26 cellular contexts compared by ENCODE assay signal in the genomic region with DNA sequence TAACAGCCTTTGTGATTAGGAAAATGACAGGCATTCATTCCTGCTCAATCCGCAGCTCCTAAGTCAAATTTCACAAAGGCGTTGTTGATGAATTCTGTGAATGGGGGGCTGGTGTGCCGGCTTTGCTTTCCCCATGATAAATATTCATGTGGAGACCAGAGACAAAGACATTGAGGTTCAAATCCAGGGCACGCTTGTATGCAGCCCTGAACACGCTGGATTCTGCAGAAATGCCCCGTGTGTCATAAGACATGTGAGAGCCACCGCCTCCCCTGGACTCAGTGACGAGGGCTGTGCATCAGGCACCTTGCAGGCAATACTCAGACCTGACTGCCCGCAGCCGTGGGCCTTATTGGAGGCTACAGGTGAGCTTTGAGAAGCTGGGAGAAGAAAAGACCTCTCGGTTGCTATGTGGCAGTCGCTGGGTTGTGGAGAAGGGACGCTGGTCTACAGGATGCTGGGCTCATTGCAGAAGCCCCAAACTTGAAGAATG.
A peak's percentile ranks its signal among the peaks of the same experiment; 100 is the strongest.
DNase-seq lines count a peak whose midpoint lies in the region; TF ChIP-seq lines count a peak whose summit lies in the region.
"Had no signal": no experiment of that assay in that cellular context is flagged by ENCODE, and none has a peak within 500 bp of the region (broad histone marks: within the 10 kb centered on the region; RNA-seq: fewer than 3 reads in every experiment).

No MANE protein-coding gene starts in this region.

- in situ Hi-C loops in HAP-1 (cut with MboI; ENCODE audit: low sequenced_read_pairs) = no loop called here

- TF ChIP-seq POLR2A in esophagus muscularis mucosa (IDR thresholded peaks at IDR 0.05; ENCODE audit: low read depth) (no peak), sigmoid colon (IDR thresholded peaks at IDR 0.05) (no peak)

- no peaks in the 10 kb centered on the region for H3K36me3 Mint-ChIP-seq in neural crest cell (ENCODE audit: low read depth)
- no peaks in the 10 kb centered on the region for H3K36me3 Mint-ChIP-seq in activated T-helper 2 cell treated with anti-CD3 and anti-CD28 coated beads, Interferon-gamma antibody, Interleukin-2, Interleukin-4, amounts not matched to agents 10 μg/mL and 5 μg/mL and 100 μg/mL, durations not matched to agents 14 hours and 24 hours and 36 hours (ENCODE audit: low read depth)
- H3K36me3 Mint-ChIP-seq: activated CD4-positive, alpha-beta memory T cell treated with anti-CD3 and anti-CD28 coated beads for 36 hours; CD14-positive monocyte; immature natural killer cell; natural killer cell treated with Interleukin-12 subunit alpha and Interleukin-12 subunit beta and Interleukin-15 and Interleukin-18, amount 100 ng/mL, for 72 hours had no signal

- TF ChIP-seq EP300 in esophagus muscularis mucosa (IDR thresholded peaks at IDR 0.05) (no peak), sigmoid colon (IDR thresholded peaks at IDR 0.05) (no peak)

- TF ChIP-seq CTCF in esophagus muscularis mucosa (IDR thresholded peaks at IDR 0.05) = no peak
- TF ChIP-seq CTCF in neural crest cell (conservative IDR thresholded peaks at IDR 0.05) = no peak
- TF ChIP-seq CTCF in sigmoid colon (IDR thresholded peaks at IDR 0.05) = no peak

- H3K27me3 ChIP-seq in esophagus muscularis mucosa = peaks cover 0 to 47% (median 0%) of the 10 kb centered on the region in 4 donors
- H3K27me3 ChIP-seq in sigmoid colon = peaks cover 0 to 27% (median 11%) of the 10 kb centered on the region in 3 donors
- no peaks in the 10 kb centered on the region for H3K27me3 ChIP-seq in HAP-1 (ENCODE audit: low read depth)

- peak overlapping the region; percentile 35 for H3K4me3 Mint-ChIP-seq in neural crest cell
- H3K4me3 Mint-ChIP-seq in activated T-helper 2 cell treated with anti-CD3 and anti-CD28 coated beads, Interferon-gamma antibody, Interleukin-2, Interleukin-4, amounts not matched to agents 10 μg/mL and 5 μg/mL and 100 μg/mL, durations not matched to agents 14 hours and 24 hours and 36 hours (ENCODE audit: low read depth) = no peak overlapping the region
- H3K4me3 Mint-ChIP-seq: activated CD4-positive, alpha-beta memory T cell treated with anti-CD3 and anti-CD28 coated beads for 36 hours; activated T-cell treated with anti-CD3 and anti-CD28 coated beads, Interleukin-2, amount 50 U/mL, for 24 hours; CD14-positive monocyte; immature natural killer cell; natural killer cell treated with Interleukin-12 subunit alpha and Interleukin-12 subunit beta and Interleukin-15 and Interleukin-18, amount 100 ng/mL, for 72 hours had no signal

- H3K27me3 Mint-ChIP-seq in neural crest cell (ENCODE audit: low read depth) = peaks cover 2% of the 10 kb centered on the region
- no peaks in the 10 kb centered on the region for H3K27me3 Mint-ChIP-seq in activated T-helper 2 cell treated with anti-CD3 and anti-CD28 coated beads, Interferon-gamma antibody, Interleukin-2, Interleukin-4, amounts not matched to agents 10 μg/mL and 5 μg/mL and 100 μg/mL, durations not matched to agents 14 hours and 24 hours and 36 hours (ENCODE audit: low read depth)

- H3K4me3 ChIP-seq in esophagus muscularis mucosa (no peak overlapping the region), sigmoid colon (no peak overlapping the region), HAP-1 (no peak overlapping the region)
- H3K4me3 ChIP-seq: adrenal gland, heart right ventricle, psoas muscle, thoracic aorta had no signal

- H3K4me1 Mint-ChIP-seq in neural crest cell = peaks cover 47% of the 10 kb centered on the region
- H3K4me1 Mint-ChIP-seq in activated T-helper 2 cell treated with anti-CD3 and anti-CD28 coated beads, Interferon-gamma antibody, Interleukin-2, Interleukin-4, amounts not matched to agents 10 μg/mL and 5 μg/mL and 100 μg/mL, durations not matched to agents 14 hours and 24 hours and 36 hours (ENCODE audit: low read depth) = no peaks in the 10 kb centered on the region
- H3K4me1 Mint-ChIP-seq: CD14-positive monocyte, immature natural killer cell had no signal

- H3K9me3 ChIP-seq in esophagus muscularis mucosa (no peaks in the 10 kb centered on the region), sigmoid colon (no peaks in the 10 kb centered on the region), HAP-1 (no peaks in the 10 kb centered on the region)
- H3K9me3 ChIP-seq: adrenal gland, heart right ventricle, psoas muscle, thoracic aorta had no signal

- intact Hi-C loops in esophagus muscularis mucosa (cut with DNase I) (no loop called here), sigmoid colon (cut with DNase I) (no loop called here)
- intact Hi-C loops in activated T-helper 2 cell treated with anti-CD3 and anti-CD28 coated beads, Interferon-gamma antibody, Interleukin-2, Interleukin-4, amounts not matched to agents 10 μg/mL and 5 μg/mL and 100 μg/mL, durations not matched to agents 14 hours and 24 hours and 36 hours (cut with micrococcal nuclease) = no loop called here

- WGBS in esophagus muscularis mucosa = 76% methylated on average over 13 of the region's 13 CpGs
- WGBS in sigmoid colon, 2 donors = 82 to 90% methylated on average over 13 of the region's 13 CpGs

- DNase-seq in amygdala (lab: John Stamatoyannopoulos, UW) (peak in 49 of 56 donors; percentile 21 to 90 (median 65)), esophagus muscularis mucosa (ENCODE audit: extremely low spot score) (peak; percentile 81), neural crest cell (ENCODE audit: low read depth, low spot score) (no peak), sigmoid colon (peak; percentile 63), cerebellar cortex (ENCODE audit: low spot score) (no peak), HAP-1 (ENCODE audit: low spot score in 2 of 2) (no peak), NCI-H345 (lab: John Stamatoyannopoulos, UW) (no peak)
- DNase-seq in activated T-helper 2 cell treated with anti-CD3 and anti-CD28 coated beads, Interferon-gamma antibody, Interleukin-2, Interleukin-4, amounts not matched to agents 10 μg/mL and 5 μg/mL and 100 μg/mL, durations not matched to agents 14 hours and 24 hours and 36 hours (ENCODE audit: low spot score) = no peak
- DNase-seq: activated CD4-positive, alpha-beta memory T cell treated with anti-CD3 and anti-CD28 coated beads for 36 hours; activated CD4-positive, CD25-positive, alpha-beta regulatory T cell; activated naive CD4-positive, alpha-beta T cell treated with Interleukin-2 at 50 U/mL for 16 hours; dermis blood vessel endothelial cell; heart right ventricle; immature natural killer cell; left ventricle myocardium superior; NK-92 treated with Interleukin-12 subunit alpha and Interleukin-12 subunit beta, amount 100 ng/mL, for 24 hours; psoas muscle; small intestine; stimulated activated CD4-positive, alpha-beta T cell treated with anti-CD3 and anti-CD28 coated beads, Interleukin-2, amount 100 ng/mL, for 24 hours; T1000 had no signal

- H3K27ac Mint-ChIP-seq in neural crest cell (ENCODE audit: unreplicated experiment) = no peak overlapping the region
- no peak overlapping the region for H3K27ac Mint-ChIP-seq in activated T-helper 2 cell treated with anti-CD3 and anti-CD28 coated beads, Interferon-gamma antibody, Interleukin-2, Interleukin-4, amounts not matched to agents 10 μg/mL and 5 μg/mL and 100 μg/mL, durations not matched to agents 14 hours and 24 hours and 36 hours
- H3K27ac Mint-ChIP-seq: activated CD4-positive, alpha-beta memory T cell treated with anti-CD3 and anti-CD28 coated beads for 36 hours; activated T-cell treated with anti-CD3 and anti-CD28 coated beads, Interleukin-2, amount 50 U/mL, for 24 hours; CD14-positive monocyte; immature natural killer cell; natural killer cell treated with Interleukin-12 subunit alpha and Interleukin-12 subunit beta and Interleukin-15 and Interleukin-18, amount 100 ng/mL, for 72 hours had no signal

- H3K4me1 ChIP-seq in esophagus muscularis mucosa (no peaks in the 10 kb centered on the region), sigmoid colon (no peaks in the 10 kb centered on the region), HAP-1 (no peaks in the 10 kb centered on the region)
- H3K4me1 ChIP-seq: adrenal gland, heart right ventricle, psoas muscle had no signal

- H3K27ac ChIP-seq in esophagus muscularis mucosa (replicated peaks in 1 of 4) (no peak overlapping the region), sigmoid colon (no peak overlapping the region)
- H3K27ac ChIP-seq: adrenal gland, heart right ventricle, KMS-11, psoas muscle, thoracic aorta had no signal

- H3K36me3 ChIP-seq in esophagus muscularis mucosa (no peaks in the 10 kb centered on the region), sigmoid colon (no peaks in the 10 kb centered on the region), HAP-1 (replicated peaks) (no peaks in the 10 kb centered on the region)
- H3K36me3 ChIP-seq: adrenal gland, heart right ventricle, thoracic aorta had no signal

- peaks cover 4% of the 10 kb centered on the region for H3K9me3 Mint-ChIP-seq in neural crest cell
- peaks cover 4% of the 10 kb centered on the region for H3K9me3 Mint-ChIP-seq in activated T-helper 2 cell treated with anti-CD3 and anti-CD28 coated beads, Interferon-gamma antibody, Interleukin-2, Interleukin-4, amounts not matched to agents 10 μg/mL and 5 μg/mL and 100 μg/mL, durations not matched to agents 14 hours and 24 hours and 36 hours
- H3K9me3 Mint-ChIP-seq: activated CD4-positive, alpha-beta memory T cell treated with anti-CD3 and anti-CD28 coated beads for 36 hours; immature natural killer cell; natural killer cell treated with Interleukin-12 subunit alpha and Interleukin-12 subunit beta and Interleukin-15 and Interleukin-18, amount 100 ng/mL, for 72 hours had no signal

Comparison
In these comparisons a context has a peak if more than half of its experiments do, and no peak if none do; other contexts are left out.
1. DNase-seq: peak in amygdala (49 of 56), esophagus muscularis mucosa (single experiment) and sigmoid colon (single experiment); none in neural crest cell (single experiment), cerebellar cortex (single experiment), HAP-1 (0 of 2), NCI-H345 (single experiment) and activated T-helper 2 cell treated with anti-CD3 and anti-CD28 coated beads, Interferon-gamma antibody, Interleukin-2, Interleukin-4, amounts not matched to agents 10 μg/mL and 5 μg/mL and 100 μg/mL, durations not matched to agents 14 hours and 24 hours and 36 hours (single experiment).